Comparison of ENCODE assay signal across 17 cellular contexts in genomic region chr12:3634348-3634747, GRCh38.
DNase-seq lines count a peak whose midpoint lies in the region; ATAC-seq and TF ChIP-seq lines count a peak whose summit lies in the region.
"Had no signal": no experiment of that assay in that cellular context is flagged by ENCODE, and none has a peak within 500 bp of the region (broad histone marks: within the 10 kb centered on the region; RNA-seq: fewer than 3 reads in every experiment).

No MANE protein-coding gene starts in this region.

- H4K5ac ChIP-seq in mesendoderm (ENCODE audit: low read length) = no peak overlapping the region

- no peak overlapping the region for H2BK15ac ChIP-seq in mesendoderm (replicated peaks; ENCODE audit: low read depth)

- no peak overlapping the region for H3K4me3 ChIP-seq in mesendoderm (ENCODE audit: low read length)
- no peak overlapping the region for H3K4me3 ChIP-seq in gastroesophageal sphincter
- no peak overlapping the region for H3K4me3 ChIP-seq in BE2C (ENCODE audit: low read depth, low read length)
- H3K4me3 ChIP-seq: GM12878, GM23248, HAP-1 had no signal

- no peak overlapping the region for H2BK120ac ChIP-seq in mesendoderm (ENCODE audit: low read depth, low read length)

- H3K36me3 Mint-ChIP-seq in WTC11 = no peaks in the 10 kb centered on the region

- no peak overlapping the region for H2BK5ac ChIP-seq in mesendoderm (ENCODE audit: low read length)

- H3K36me3 ChIP-seq in mesendoderm (ENCODE audit: control insufficient read depth, insufficient read depth, low read length) = no peaks in the 10 kb centered on the region
- no peaks in the 10 kb centered on the region for H3K36me3 ChIP-seq in gastroesophageal sphincter
- H3K36me3 ChIP-seq in BE2C = no peaks in the 10 kb centered on the region
- H3K36me3 ChIP-seq: HAP-1 had no signal

- H3K27me3 Mint-ChIP-seq in WTC11 (ENCODE audit: low read depth) = peaks cover 3% of the 10 kb centered on the region; the same call in 1 of the 2 replicates
- H3K27me3 Mint-ChIP-seq: CD4-positive, alpha-beta T cell had no signal

- no CpG with 5 or more reads among the region's 6 CpGs for WGBS in mesendoderm (ENCODE audit: extremely low coverage, insufficient coverage, low lambda C conversion rate)
- 76 to 81% methylated on average over 3 to 5 of the region's 6 CpGs for WGBS in gastroesophageal sphincter (ENCODE audit: low coverage in 1 of 2), 2 donors

- no peak overlapping the region for H3K23ac ChIP-seq in mesendoderm (ENCODE audit: low read length)

- H3K27me3 ChIP-seq in mesendoderm (ENCODE audit: insufficient read depth, low read length, poor library complexity) (no peaks in the 10 kb centered on the region), gastroesophageal sphincter (no peaks in the 10 kb centered on the region), BE2C (peaks cover 11% of the 10 kb centered on the region; the same call in 1 of the 2 replicates)

- no peak overlapping the region for H3K18ac ChIP-seq in mesendoderm (ENCODE audit: low read length)

- no peak overlapping the region for H2AK5ac ChIP-seq in mesendoderm (ENCODE audit: low read length)

- no peak overlapping the region for H4K8ac ChIP-seq in mesendoderm (ENCODE audit: low read depth, low read length)

- TF ChIP-seq POLR2A in gastroesophageal sphincter (IDR thresholded peaks at IDR 0.05) = no peak

- H3K4me1 Mint-ChIP-seq in WTC11 = peaks cover 23% of the 10 kb centered on the region

- no peak overlapping the region for H3K9ac ChIP-seq in mesendoderm (ENCODE audit: low read length)
- H3K9ac ChIP-seq: GM23248 had no signal

- POLR2A ChIA-PET in WTC11 (lab: Charles Lee) = interaction anchor here (0.8 kb wide), 1 partner anchor 98 kb away, joined by 3 read pairs; no protein-coding TSS in a partner anchor

- H3K9me3 ChIP-seq in gastroesophageal sphincter (no peaks in the 10 kb centered on the region), BE2C (no peaks in the 10 kb centered on the region)
- H3K9me3 ChIP-seq: HAP-1 had no signal

- H3K4me1 ChIP-seq in mesendoderm (ENCODE audit: control insufficient read depth, low read depth, low read length) = no peaks in the 10 kb centered on the region
- no peaks in the 10 kb centered on the region for H3K4me1 ChIP-seq in gastroesophageal sphincter
- no peaks in the 10 kb centered on the region for H3K4me1 ChIP-seq in BE2C
- H3K4me1 ChIP-seq: HAP-1 had no signal

- TF ChIP-seq CTCF in WTC11 (IDR thresholded peaks at IDR 0.05) (no peak), gastroesophageal sphincter (IDR thresholded peaks at IDR 0.05) (no peak), BE2C (IDR thresholded peaks at IDR 0.05; ENCODE audit: low read depth, low read length) (no peak)

- H3K27ac ChIP-seq in mesendoderm (ENCODE audit: low read depth, low read length) (no peak overlapping the region), gastroesophageal sphincter (no peak overlapping the region)
- H3K27ac ChIP-seq: 22Rv1, GM23248 had no signal

- peak; percentile 38; the same call in 1 of the 2 replicates for ATAC-seq in WTC11
- ATAC-seq in gastroesophageal sphincter = no peak
- ATAC-seq: GM12878, HepG2 had no signal

- H3K79me2 ChIP-seq in mesendoderm (ENCODE audit: control insufficient read depth, insufficient read depth, low read length) = no peaks in the 10 kb centered on the region

- H3K4me3 Mint-ChIP-seq in WTC11 = no peak overlapping the region
- H3K4me3 Mint-ChIP-seq: CD4-positive, alpha-beta T cell had no signal

- H3K9me3 Mint-ChIP-seq in WTC11 = no peaks in the 10 kb centered on the region
- H3K9me3 Mint-ChIP-seq: CD4-positive, alpha-beta T cell had no signal

- H3K79me1 ChIP-seq in mesendoderm (ENCODE audit: low read length) = no peaks in the 10 kb centered on the region

- CTCF ChIA-PET in WTC11 (lab: Charles Lee) = interaction anchor here (1.1 to 2.3 kb wide), 2 partner anchors 118 to 334 kb away, joined by 4 to 10 read pairs; partner anchors contain the start of gene CRACR2A

- no peak overlapping the region for H3K56ac ChIP-seq in mesendoderm (ENCODE audit: low read length)

- peak; percentile 17 for DNase-seq in activated effector memory CD4-positive, alpha-beta T cell treated with anti-CD3 and anti-CD28 coated beads, Interleukin-2, amount 50 U/mL, for 16 hours
- no peak for DNase-seq in activated effector memory CD4-positive, alpha-beta T cell treated with Interleukin-2 at 50 U/mL for 16 hours
- DNase-seq in WTC11 (ENCODE audit: low spot score) (no peak), mesendoderm (peak; percentile 18), NCI-H69 (lab: John Stamatoyannopoulos, UW) (no peak), BE2C (no peak), AML-193 (lab: John Stamatoyannopoulos, UW) (no peak)
- DNase-seq: C1 segment of cervical spinal cord; Calu3; CD4-positive, alpha-beta T cell; DMS 273 treated with DMSO at 0.1 percent for 48 hours; GM23248 had no signal

- no peak for TF ChIP-seq EP300 in gastroesophageal sphincter (IDR thresholded peaks at IDR 0.05)

- no peak overlapping the region for H3K4ac ChIP-seq in mesendoderm (ENCODE audit: low read depth, low read length)

- H3K4me2 ChIP-seq in mesendoderm (ENCODE audit: low read length) = no peak overlapping the region

- no peak overlapping the region for H3K27ac Mint-ChIP-seq in WTC11
- H3K27ac Mint-ChIP-seq: CD4-positive, alpha-beta T cell had no signal

TF ChIP-seq in WTC11, 78 proteins besides CTCF, POLR2A, EP300 and RAD21 (continues in another document):
- TF ChIP-seq NR2C2 (CRISPR knock-in tag; IDR thresholded peaks at IDR 0.05) = no peak
- TF ChIP-seq EMX1 (CRISPR knock-in tag; IDR thresholded peaks at IDR 0.05) = no peak
- TF ChIP-seq GRHL2 (CRISPR knock-in tag; IDR thresholded peaks at IDR 0.05; ENCODE audit: insufficient replicate concordance, severe bottlenecking) = no peak
- TF ChIP-seq, protein P1, sequence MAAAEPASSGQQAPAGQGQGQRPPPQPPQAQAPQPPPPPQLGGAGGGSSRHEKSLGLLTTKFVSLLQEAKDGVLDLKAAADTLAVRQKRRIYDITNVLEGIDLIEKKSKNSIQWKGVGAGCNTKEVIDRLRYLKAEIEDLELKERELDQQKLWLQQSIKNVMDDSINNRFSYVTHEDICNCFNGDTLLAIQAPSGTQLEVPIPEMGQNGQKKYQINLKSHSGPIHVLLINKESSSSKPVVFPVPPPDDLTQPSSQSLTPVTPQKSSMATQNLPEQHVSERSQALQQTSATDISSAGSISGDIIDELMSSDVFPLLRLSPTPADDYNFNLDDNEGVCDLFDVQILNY (CRISPR knock-in tag; IDR thresholded peaks at IDR 0.05) = no peak
- TF ChIP-seq JAZF1 (CRISPR knock-in tag; IDR thresholded peaks at IDR 0.05) = no peak
- TF ChIP-seq ZNF532 (CRISPR knock-in tag; IDR thresholded peaks at IDR 0.05; ENCODE audit: borderline replicate concordance) = no peak
- TF ChIP-seq ETV6 (CRISPR knock-in tag; IDR thresholded peaks at IDR 0.05) = no peak
- TF ChIP-seq, protein P2, sequence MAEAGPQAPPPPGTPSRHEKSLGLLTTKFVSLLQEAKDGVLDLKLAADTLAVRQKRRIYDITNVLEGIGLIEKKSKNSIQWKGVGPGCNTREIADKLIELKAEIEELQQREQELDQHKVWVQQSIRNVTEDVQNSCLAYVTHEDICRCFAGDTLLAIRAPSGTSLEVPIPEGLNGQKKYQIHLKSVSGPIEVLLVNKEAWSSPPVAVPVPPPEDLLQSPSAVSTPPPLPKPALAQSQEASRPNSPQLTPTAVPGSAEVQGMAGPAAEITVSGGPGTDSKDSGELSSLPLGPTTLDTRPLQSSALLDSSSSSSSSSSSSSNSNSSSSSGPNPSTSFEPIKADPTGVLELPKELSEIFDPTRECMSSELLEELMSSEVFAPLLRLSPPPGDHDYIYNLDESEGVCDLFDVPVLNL (CRISPR knock-in tag; IDR thresholded peaks at IDR 0.05; ENCODE audit: borderline replicate concordance, low read depth) = no peak
- no peak for TF ChIP-seq TP53 (CRISPR knock-in tag; IDR thresholded peaks at IDR 0.05)

Comparison
In these comparisons a context has a peak if more than half of its experiments do, and no peak if none do; other contexts are left out.
1. DNase-seq: peak in activated effector memory CD4-positive, alpha-beta T cell treated with anti-CD3 and anti-CD28 coated beads, Interleukin-2, amount 50 U/mL, for 16 hours (single experiment) and mesendoderm (single experiment); none in activated effector memory CD4-positive, alpha-beta T cell treated with Interleukin-2 at 50 U/mL for 16 hours (single experiment), WTC11 (single experiment), NCI-H69 (single experiment), BE2C (single experiment) and AML-193 (0 of 2).